1 cellular context compared by ENCODE assay signal in the genomic region with DNA sequence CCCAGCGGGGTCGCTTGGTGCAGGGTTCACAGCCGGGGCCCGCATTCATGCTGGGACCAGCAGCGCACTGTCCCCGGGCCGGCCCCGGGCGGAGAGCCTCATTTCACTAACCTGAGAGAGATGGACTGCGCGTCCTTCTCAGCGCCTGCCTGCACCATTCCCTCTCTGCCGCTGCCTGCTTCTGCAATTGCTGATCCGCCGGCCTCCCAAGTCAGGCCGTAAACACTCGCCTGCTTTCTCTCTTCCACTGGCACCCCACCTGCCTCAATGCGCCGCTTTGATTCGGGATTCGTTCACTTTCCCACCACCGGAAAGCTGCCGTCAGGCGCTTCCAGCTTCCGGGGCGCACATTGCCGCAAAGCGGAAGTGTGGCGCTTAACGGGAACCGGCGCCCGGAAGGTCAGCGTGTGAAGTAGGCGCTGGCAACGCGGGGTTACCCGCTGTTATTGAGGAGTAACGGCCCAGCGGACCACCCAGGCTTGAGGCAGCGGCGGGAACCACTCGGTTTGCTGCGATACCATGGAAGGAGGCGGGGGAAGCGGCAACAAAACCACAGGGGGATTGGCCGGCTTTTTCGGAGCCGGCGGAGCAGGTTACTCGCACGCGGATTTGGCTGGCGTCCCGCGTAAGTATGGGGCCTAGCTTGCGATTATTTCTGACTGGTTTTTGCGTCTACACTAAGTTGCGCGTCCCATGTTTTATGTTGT.
TF ChIP-seq lines count a peak whose summit lies in the region.
"Not testable (repeated sequence)": the region's sequence is repeated elsewhere in the genome, so short reads cannot be mapped to it uniquely, and the experiment has no call there.

A gene with protein sequence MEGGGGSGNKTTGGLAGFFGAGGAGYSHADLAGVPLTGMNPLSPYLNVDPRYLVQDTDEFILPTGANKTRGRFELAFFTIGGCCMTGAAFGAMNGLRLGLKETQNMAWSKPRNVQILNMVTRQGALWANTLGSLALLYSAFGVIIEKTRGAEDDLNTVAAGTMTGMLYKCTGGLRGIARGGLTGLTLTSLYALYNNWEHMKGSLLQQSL (plus strand): TSS at position 384 of the 707 bp plus-strand sequence. CDS start 136 bp downstream, at position 520.

TF ChIP-seq in HepG2, 621 proteins besides CTCF, POLR2A, EP300 and RAD21 (continued from another document and continues in another):
- TF ChIP-seq KLF16 (CRISPR knock-in tag; IDR thresholded peaks at IDR 0.05) (peak in 1 of 2 experiments; percentile 71; a peak in 2 of 4 replicates), PHF21A (CRISPR knock-in tag; IDR thresholded peaks at IDR 0.05) (peak; percentile 58; the same call in 1 of the 2 replicates), RARA (CRISPR knock-in tag; IDR thresholded peaks at IDR 0.05) (peak; percentile 28; the same call in 1 of the 2 replicates), SPEN (CRISPR knock-in tag; IDR thresholded peaks at IDR 0.05; ENCODE audit: low read depth) (peak; percentile 95), NONO (CRISPR knock-in tag; conservative IDR thresholded peaks at IDR 0.05) (peak; percentile 94), KDM2A (CRISPR knock-in tag; IDR thresholded peaks at IDR 0.05; ENCODE audit: borderline replicate concordance, low read depth) (peak; percentile 82), DR1 (CRISPR knock-in tag; IDR thresholded peaks at IDR 0.05) (peak; percentile 61; the same call in 1 of the 2 replicates), ZNF619 (CRISPR knock-in tag; IDR thresholded peaks at IDR 0.05) (0 out of 2 replicates have a peak, but pooled peaks have one; percentile 73), SMAD3 (CRISPR knock-in tag; IDR thresholded peaks at IDR 0.05) (peak; percentile 83), FOXJ3 (CRISPR knock-in tag; IDR thresholded peaks at IDR 0.05; ENCODE audit: borderline replicate concordance) (peak; percentile 27; the same call in 1 of the 2 replicates), ZNF670 (CRISPR knock-in tag; IDR thresholded peaks at IDR 0.05; ENCODE audit: borderline replicate concordance) (0 out of 2 replicates have a peak, but pooled peaks have one; percentile 21), ZNF230 (CRISPR knock-in tag; IDR thresholded peaks at IDR 0.05) (0 out of 2 replicates have a peak, but pooled peaks have one; percentile 51), NFATC3 (CRISPR knock-in tag; IDR thresholded peaks at IDR 0.05) (0 out of 2 replicates have a peak, but pooled peaks have one; percentile 50), ZNF841 (CRISPR knock-in tag; IDR thresholded peaks at IDR 0.05; ENCODE audit: borderline replicate concordance) (0 out of 2 replicates have a peak, but pooled peaks have one; percentile 45), HDAC2 (CRISPR knock-in tag; IDR thresholded peaks at IDR 0.05) (peak; percentile 68; the same call in 1 of the 2 replicates), CCDC6 (CRISPR knock-in tag; IDR thresholded peaks at IDR 0.05) (peak; percentile 25), PHF8 (CRISPR knock-in tag; IDR thresholded peaks at IDR 0.05) (peak; percentile 86), ELF3 (CRISPR knock-in tag; IDR thresholded peaks at IDR 0.05) (peak; percentile 77), HNRNPL (IDR thresholded peaks at IDR 0.05; ENCODE audit: low read depth, low read length) (0 out of 2 replicates have a peak, but pooled peaks have one; percentile 38), ZC3H13 (CRISPR knock-in tag; IDR thresholded peaks at IDR 0.05) (peak; percentile 58; the same call in 1 of the 2 replicates), ZNF274 (CRISPR knock-in tag; IDR thresholded peaks at IDR 0.05) (peak; percentile 70; the same call in 1 of the 2 replicates), ZNF678 (CRISPR knock-in tag; IDR thresholded peaks at IDR 0.05) (peak; percentile 24; the same call in 1 of the 2 replicates), ZNF589 (CRISPR knock-in tag; conservative IDR thresholded peaks at IDR 0.05) (peak; percentile 63; the same call in 1 of the 2 replicates), TOE1 (CRISPR knock-in tag; IDR thresholded peaks at IDR 0.05) (0 out of 2 replicates have a peak, but pooled peaks have one; percentile 33), MIXL1 (CRISPR knock-in tag; IDR thresholded peaks at IDR 0.05) (peak; percentile 67), POLR2G (IDR thresholded peaks at IDR 0.05; ENCODE audit: low read depth, low read length) (peak; percentile 75; the same call in 1 of the 2 replicates), ZNF746 (CRISPR knock-in tag; IDR thresholded peaks at IDR 0.05) (peak; percentile 38; the same call in 1 of the 2 replicates), TGIF2 (CRISPR knock-in tag; IDR thresholded peaks at IDR 0.05) (peak; percentile 45; the same call in 1 of the 2 replicates), THAP11 (CRISPR knock-in tag; IDR thresholded peaks at IDR 0.05) (peak; percentile 95), IRF2 (CRISPR knock-in tag; IDR thresholded peaks at IDR 0.05) (peak; percentile 67; the same call in 1 of the 2 replicates), ZNF883 (CRISPR knock-in tag; IDR thresholded peaks at IDR 0.05; ENCODE audit: not compliant biosample characterization) (peak; percentile 65), POLR2AphosphoS5 (IDR thresholded peaks at IDR 0.05; ENCODE audit: low read depth, low read length) (peak; percentile 61), NR1H2 (CRISPR knock-in tag; IDR thresholded peaks at IDR 0.05; ENCODE audit: borderline replicate concordance, low read depth) (0 out of 2 replicates have a peak, but pooled peaks have one; percentile 27), ZNF878 (CRISPR knock-in tag; IDR thresholded peaks at IDR 0.05) (peak; percentile 37; the same call in 1 of the 2 replicates), ZNF501 (CRISPR knock-in tag; IDR thresholded peaks at IDR 0.05) (peak; percentile 83; the same call in 1 of the 2 replicates), HNRNPLL (IDR thresholded peaks at IDR 0.05; ENCODE audit: low read depth, low read length, poor library complexity, severe bottlenecking) (peak; percentile 63), FOXA3 (CRISPR knock-in tag; IDR thresholded peaks at IDR 0.05) (peak; percentile 30; the same call in 1 of the 2 replicates)
- not testable (repeated sequence) for TF ChIP-seq NONO (IDR thresholded peaks at IDR 0.05)
- TF ChIP-seq, protein P1, sequence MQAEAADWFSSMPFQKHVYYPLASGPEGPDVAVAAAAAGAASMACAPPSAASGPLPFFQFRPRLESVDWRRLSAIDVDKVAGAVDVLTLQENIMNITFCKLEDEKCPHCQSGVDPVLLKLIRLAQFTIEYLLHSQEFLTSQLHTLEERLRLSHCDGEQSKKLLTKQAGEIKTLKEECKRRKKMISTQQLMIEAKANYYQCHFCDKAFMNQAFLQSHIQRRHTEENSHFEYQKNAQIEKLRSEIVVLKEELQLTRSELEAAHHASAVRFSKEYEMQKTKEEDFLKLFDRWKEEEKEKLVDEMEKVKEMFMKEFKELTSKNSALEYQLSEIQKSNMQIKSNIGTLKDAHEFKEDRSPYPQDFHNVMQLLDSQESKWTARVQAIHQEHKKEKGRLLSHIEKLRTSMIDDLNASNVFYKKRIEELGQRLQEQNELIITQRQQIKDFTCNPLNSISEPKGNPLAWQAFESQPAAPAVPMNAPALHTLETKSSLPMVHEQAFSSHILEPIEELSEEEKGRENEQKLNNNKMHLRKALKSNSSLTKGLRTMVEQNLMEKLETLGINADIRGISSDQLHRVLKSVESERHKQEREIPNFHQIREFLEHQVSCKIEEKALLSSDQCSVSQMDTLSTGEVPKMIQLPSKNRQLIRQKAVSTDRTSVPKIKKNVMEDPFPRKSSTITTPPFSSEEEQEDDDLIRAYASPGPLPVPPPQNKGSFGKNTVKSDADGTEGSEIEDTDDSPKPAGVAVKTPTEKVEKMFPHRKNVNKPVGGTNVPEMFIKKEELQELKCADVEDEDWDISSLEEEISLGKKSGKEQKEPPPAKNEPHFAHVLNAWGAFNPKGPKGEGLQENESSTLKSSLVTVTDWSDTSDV (CRISPR knock-in tag; IDR thresholded peaks at IDR 0.05), result 0 out of 2 replicates have a peak, but pooled peaks have one; percentile 24
- TF ChIP-seq, protein P2, sequence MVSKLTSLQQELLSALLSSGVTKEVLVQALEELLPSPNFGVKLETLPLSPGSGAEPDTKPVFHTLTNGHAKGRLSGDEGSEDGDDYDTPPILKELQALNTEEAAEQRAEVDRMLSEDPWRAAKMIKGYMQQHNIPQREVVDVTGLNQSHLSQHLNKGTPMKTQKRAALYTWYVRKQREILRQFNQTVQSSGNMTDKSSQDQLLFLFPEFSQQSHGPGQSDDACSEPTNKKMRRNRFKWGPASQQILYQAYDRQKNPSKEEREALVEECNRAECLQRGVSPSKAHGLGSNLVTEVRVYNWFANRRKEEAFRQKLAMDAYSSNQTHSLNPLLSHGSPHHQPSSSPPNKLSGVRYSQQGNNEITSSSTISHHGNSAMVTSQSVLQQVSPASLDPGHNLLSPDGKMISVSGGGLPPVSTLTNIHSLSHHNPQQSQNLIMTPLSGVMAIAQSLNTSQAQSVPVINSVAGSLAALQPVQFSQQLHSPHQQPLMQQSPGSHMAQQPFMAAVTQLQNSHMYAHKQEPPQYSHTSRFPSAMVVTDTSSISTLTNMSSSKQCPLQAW (CRISPR knock-in tag; IDR thresholded peaks at IDR 0.05), result peak; percentile 89; the same call in 1 of the 2 replicates
- TF ChIP-seq, protein P3, sequence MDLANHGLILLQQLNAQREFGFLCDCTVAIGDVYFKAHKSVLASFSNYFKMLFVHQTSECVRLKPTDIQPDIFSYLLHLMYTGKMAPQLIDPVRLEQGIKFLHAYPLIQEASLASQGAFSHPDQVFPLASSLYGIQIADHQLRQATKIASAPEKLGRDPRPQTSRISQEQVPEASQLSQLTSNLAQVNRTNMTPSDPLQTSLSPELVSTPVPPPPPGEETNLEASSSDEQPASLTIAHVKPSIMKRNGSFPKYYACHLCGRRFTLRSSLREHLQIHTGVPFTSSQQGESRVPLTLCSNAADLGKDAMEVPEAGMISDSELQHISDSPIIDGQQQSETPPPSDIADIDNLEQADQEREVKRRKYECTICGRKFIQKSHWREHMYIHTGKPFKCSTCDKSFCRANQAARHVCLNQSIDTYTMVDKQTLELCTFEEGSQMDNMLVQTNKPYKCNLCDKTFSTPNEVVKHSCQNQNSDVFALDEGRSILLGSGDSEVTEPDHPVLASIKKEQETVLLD (CRISPR knock-in tag; IDR thresholded peaks at IDR 0.05; ENCODE audit: low read depth), result peak; percentile 88
- TF ChIP-seq, protein P4, sequence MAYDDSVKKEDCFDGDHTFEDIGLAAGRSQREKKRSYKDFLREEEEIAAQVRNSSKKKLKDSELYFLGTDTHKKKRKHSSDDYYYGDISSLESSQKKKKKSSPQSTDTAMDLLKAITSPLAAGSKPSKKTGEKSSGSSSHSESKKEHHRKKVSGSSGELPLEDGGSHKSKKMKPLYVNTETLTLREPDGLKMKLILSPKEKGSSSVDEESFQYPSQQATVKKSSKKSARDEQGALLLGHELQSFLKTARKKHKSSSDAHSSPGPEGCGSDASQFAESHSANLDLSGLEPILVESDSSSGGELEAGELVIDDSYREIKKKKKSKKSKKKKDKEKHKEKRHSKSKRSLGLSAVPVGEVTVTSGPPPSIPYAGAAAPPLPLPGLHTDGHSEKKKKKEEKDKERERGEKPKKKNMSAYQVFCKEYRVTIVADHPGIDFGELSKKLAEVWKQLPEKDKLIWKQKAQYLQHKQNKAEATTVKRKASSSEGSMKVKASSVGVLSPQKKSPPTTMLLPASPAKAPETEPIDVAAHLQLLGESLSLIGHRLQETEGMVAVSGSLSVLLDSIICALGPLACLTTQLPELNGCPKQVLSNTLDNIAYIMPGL (CRISPR knock-in tag; IDR thresholded peaks at IDR 0.05; ENCODE audit: borderline replicate concordance in 1 of 2, low read depth in 1 of 2), result peak; percentile 80 to 85; a peak in 3 of 4 replicates
- TF ChIP-seq, protein P5, sequence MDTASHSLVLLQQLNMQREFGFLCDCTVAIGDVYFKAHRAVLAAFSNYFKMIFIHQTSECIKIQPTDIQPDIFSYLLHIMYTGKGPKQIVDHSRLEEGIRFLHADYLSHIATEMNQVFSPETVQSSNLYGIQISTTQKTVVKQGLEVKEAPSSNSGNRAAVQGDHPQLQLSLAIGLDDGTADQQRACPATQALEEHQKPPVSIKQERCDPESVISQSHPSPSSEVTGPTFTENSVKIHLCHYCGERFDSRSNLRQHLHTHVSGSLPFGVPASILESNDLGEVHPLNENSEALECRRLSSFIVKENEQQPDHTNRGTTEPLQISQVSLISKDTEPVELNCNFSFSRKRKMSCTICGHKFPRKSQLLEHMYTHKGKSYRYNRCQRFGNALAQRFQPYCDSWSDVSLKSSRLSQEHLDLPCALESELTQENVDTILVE (CRISPR knock-in tag; IDR thresholded peaks at IDR 0.05), result peak; percentile 81
- TF ChIP-seq, protein P6, sequence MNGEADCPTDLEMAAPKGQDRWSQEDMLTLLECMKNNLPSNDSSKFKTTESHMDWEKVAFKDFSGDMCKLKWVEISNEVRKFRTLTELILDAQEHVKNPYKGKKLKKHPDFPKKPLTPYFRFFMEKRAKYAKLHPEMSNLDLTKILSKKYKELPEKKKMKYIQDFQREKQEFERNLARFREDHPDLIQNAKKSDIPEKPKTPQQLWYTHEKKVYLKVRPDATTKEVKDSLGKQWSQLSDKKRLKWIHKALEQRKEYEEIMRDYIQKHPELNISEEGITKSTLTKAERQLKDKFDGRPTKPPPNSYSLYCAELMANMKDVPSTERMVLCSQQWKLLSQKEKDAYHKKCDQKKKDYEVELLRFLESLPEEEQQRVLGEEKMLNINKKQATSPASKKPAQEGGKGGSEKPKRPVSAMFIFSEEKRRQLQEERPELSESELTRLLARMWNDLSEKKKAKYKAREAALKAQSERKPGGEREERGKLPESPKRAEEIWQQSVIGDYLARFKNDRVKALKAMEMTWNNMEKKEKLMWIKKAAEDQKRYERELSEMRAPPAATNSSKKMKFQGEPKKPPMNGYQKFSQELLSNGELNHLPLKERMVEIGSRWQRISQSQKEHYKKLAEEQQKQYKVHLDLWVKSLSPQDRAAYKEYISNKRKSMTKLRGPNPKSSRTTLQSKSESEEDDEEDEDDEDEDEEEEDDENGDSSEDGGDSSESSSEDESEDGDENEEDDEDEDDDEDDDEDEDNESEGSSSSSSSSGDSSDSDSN (CRISPR knock-in tag; IDR thresholded peaks at IDR 0.05), result peak; percentile 70
- TF ChIP-seq, protein P7, sequence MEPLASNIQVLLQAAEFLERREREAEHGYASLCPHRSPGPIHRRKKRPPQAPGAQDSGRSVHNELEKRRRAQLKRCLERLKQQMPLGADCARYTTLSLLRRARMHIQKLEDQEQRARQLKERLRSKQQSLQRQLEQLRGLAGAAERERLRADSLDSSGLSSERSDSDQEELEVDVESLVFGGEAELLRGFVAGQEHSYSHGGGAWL (CRISPR knock-in tag; IDR thresholded peaks at IDR 0.05), result peak; percentile 71
- TF ChIP-seq, protein P8, sequence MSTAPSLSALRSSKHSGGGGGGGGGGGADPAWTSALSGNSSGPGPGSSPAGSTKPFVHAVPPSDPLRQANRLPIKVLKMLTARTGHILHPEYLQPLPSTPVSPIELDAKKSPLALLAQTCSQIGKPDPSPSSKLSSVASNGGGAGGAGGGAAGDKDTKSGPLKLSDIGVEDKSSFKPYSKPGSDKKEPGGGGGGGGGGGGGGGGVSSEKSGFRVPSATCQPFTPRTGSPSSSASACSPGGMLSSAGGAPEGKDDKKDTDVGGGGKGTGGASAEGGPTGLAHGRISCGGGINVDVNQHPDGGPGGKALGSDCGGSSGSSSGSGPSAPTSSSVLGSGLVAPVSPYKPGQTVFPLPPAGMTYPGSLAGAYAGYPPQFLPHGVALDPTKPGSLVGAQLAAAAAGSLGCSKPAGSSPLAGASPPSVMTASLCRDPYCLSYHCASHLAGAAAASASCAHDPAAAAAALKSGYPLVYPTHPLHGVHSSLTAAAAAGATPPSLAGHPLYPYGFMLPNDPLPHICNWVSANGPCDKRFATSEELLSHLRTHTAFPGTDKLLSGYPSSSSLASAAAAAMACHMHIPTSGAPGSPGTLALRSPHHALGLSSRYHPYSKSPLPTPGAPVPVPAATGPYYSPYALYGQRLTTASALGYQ (CRISPR knock-in tag; IDR thresholded peaks at IDR 0.05), result 0 out of 2 replicates have a peak, but pooled peaks have one; percentile 24
- TF ChIP-seq, protein P9, sequence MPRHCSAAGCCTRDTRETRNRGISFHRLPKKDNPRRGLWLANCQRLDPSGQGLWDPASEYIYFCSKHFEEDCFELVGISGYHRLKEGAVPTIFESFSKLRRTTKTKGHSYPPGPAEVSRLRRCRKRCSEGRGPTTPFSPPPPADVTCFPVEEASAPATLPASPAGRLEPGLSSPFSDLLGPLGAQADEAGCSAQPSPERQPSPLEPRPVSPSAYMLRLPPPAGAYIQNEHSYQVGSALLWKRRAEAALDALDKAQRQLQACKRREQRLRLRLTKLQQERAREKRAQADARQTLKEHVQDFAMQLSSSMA (CRISPR knock-in tag; IDR thresholded peaks at IDR 0.05), result peak; percentile 97
